8 cellular contexts compared by ENCODE assay signal in genomic region chr2:224922142-224922727, GRCh38.
DNase-seq lines count a peak whose midpoint lies in the region; ATAC-seq and TF ChIP-seq lines count a peak whose summit lies in the region.

No MANE protein-coding gene starts in this region.

- no peaks in the 10 kb centered on the region for H3K27me3 ChIP-seq in neutrophil

- H3K4me1 ChIP-seq in neutrophil (ENCODE audit: control insufficient read depth in 1 of 2, insufficient read depth in 1 of 2, low read depth in 1 of 2, low read length in 1 of 2): peaks cover 3 to 13% of the 10 kb centered on the region in 2 experiments

- H3K9me3 ChIP-seq in T-helper 17 cell (ENCODE audit: control insufficient read depth, low read length, poor library complexity, severe bottlenecking): no peaks in the 10 kb centered on the region
- no peaks in the 10 kb centered on the region for H3K9me3 ChIP-seq in neutrophil

- H3K4me3 Mint-ChIP-seq in activated T-cell treated with anti-CD3 and anti-CD28 coated beads, Interleukin-2, amount 50 U/mL, for 24 hours: peak overlapping the region; percentile 26
- H3K4me3 Mint-ChIP-seq in T-helper 17 cell: peak overlapping the region; percentile 45

- H3K4me3 ChIP-seq in neutrophil (ENCODE audit: low read depth in 1 of 2, low read length in 1 of 2): no peak overlapping the region

- H3K27me3 Mint-ChIP-seq in activated T-cell treated with anti-CD3 and anti-CD28 coated beads, Interleukin-2, amount 50 U/mL, for 24 hours: no peaks in the 10 kb centered on the region
- no peaks in the 10 kb centered on the region for H3K27me3 Mint-ChIP-seq in T-helper 17 cell

- H3K36me3 ChIP-seq in neutrophil: no peaks in the 10 kb centered on the region

- H3K9me3 Mint-ChIP-seq in activated T-cell treated with anti-CD3 and anti-CD28 coated beads, Interleukin-2, amount 50 U/mL, for 24 hours: no peaks in the 10 kb centered on the region

- no peak for TF ChIP-seq CTCF in neutrophil (IDR thresholded peaks at IDR 0.05)

- peak overlapping the region; percentile 100 for H3K27ac Mint-ChIP-seq in activated T-cell treated with anti-CD3 and anti-CD28 coated beads, Interleukin-2, amount 50 U/mL, for 24 hours
- H3K27ac Mint-ChIP-seq in T-helper 17 cell: peak overlapping the region; percentile 99

- H3K27ac ChIP-seq in neutrophil: peak overlapping the region; percentile 18

- peaks cover 61% of the 10 kb centered on the region for H3K4me1 Mint-ChIP-seq in activated T-cell treated with anti-CD3 and anti-CD28 coated beads, Interleukin-2, amount 50 U/mL, for 24 hours (ENCODE audit: low read depth)
- peaks cover 51% of the 10 kb centered on the region for H3K4me1 Mint-ChIP-seq in T-helper 17 cell

- H3K36me3 Mint-ChIP-seq in activated T-cell treated with anti-CD3 and anti-CD28 coated beads, Interleukin-2, amount 50 U/mL, for 24 hours (ENCODE audit: low read depth): peaks cover 54% of the 10 kb centered on the region
- H3K36me3 Mint-ChIP-seq in T-helper 17 cell (ENCODE audit: low read depth): peaks cover 8% of the 10 kb centered on the region

- no peak for DNase-seq in activated T-cell treated with anti-CD3 and anti-CD28 coated beads, Interleukin-2, amount 50 U/mL, for 24 hours
- no peak for DNase-seq in activated T-cell treated with anti-CD3 and anti-CD28 coated beads, Interleukin-2, amount 50 U/mL, for 1 hour
- DNase-seq in T-helper 17 cell (no peak), NCI-H1694 treated with DMSO at 0.1 percent for 48 hours (lab: John Stamatoyannopoulos, UW) (no peak)
- no peak for DNase-seq in effector CD8-positive, alpha-beta T cell (lab: John Stamatoyannopoulos, UW)
- no peak for DNase-seq in stimulated activated CD4-positive, alpha-beta T cell treated with anti-CD3 and anti-CD28 coated beads, Interleukin-4, amount 100 ng/mL, for 1 hour

- ATAC-seq in HG03060 (IDR thresholded peaks at IDR 0.05; ENCODE audit: low read depth, unreplicated experiment) (peak; percentile 64), T-helper 17 cell (peak; percentile 28)
